ENCODE assay signal across 18 cellular contexts in genomic region chr10:100985336-100985735, GRCh38. TPM values are rescaled to one million over a fixed set of nuclear protein-coding genes. Genes with fewer than 3 reads are reported as not detected.
DNase-seq lines count a peak whose midpoint lies in the region; ATAC-seq, FAIRE-seq and TF ChIP-seq lines count a peak whose summit lies in the region.
"Had no signal": no experiment of that assay in that cellular context is flagged by ENCODE, and none has a peak within 500 bp of the region (broad histone marks: within the 10 kb centered on the region; RNA-seq: fewer than 3 reads in every experiment).

No MANE protein-coding gene starts in this region.

- BruUV-seq in K562 (replicated peaks; lab: Mats Ljungman, UMichigan) = no TSS peak

- H3K4me1 Mint-ChIP-seq in naive thymus-derived CD8-positive, alpha-beta T cell = peaks cover 13 to 48% (median 35%) of the 10 kb centered on the region in 4 donors

- peaks cover 47% of the 10 kb centered on the region; the same call in 2 of the 3 replicates for H3K36me3 ChIP-seq in K562 (ENCODE audit: control insufficient read depth, insufficient read depth, low read length)
- peaks cover 39% of the 10 kb centered on the region for H3K36me3 ChIP-seq in upper lobe of right lung
- peaks cover 12 to 68% (median 59%) of the 10 kb centered on the region in 4 donors for H3K36me3 ChIP-seq in stomach

- peaks cover 48% of the 10 kb centered on the region for H3K79me2 ChIP-seq in K562 (ENCODE audit: control insufficient read depth, insufficient read depth, low read length)

- TF ChIP-seq POLR2A in A549 (IDR thresholded peaks at IDR 0.05; ENCODE audit: low read length) = no peak
- TF ChIP-seq POLR2A in K562 (conservative IDR thresholded peaks at IDR 0.05) = no peak
- no peak for TF ChIP-seq POLR2A in stomach (IDR thresholded peaks at IDR 0.05)

- H3K4me2 ChIP-seq in A549 (peak overlapping the region; percentile 96; the same call in 1 of the 3 replicates), K562 (ENCODE audit: insufficient read depth, low read length) (no peak overlapping the region)
- H3K4me2 ChIP-seq: KMS-11 had no signal

- H3K4me3 ChIP-seq in A549 (no peak overlapping the region), K562 (no peak overlapping the region), upper lobe of right lung (no peak overlapping the region), stomach (no peak overlapping the region)
- H3K4me3 ChIP-seq: HAP-1 had no signal

- peaks cover 6% of the 10 kb centered on the region; the same call in 1 of the 2 replicates for H4K20me1 ChIP-seq in K562 (replicated peaks; ENCODE audit: control insufficient read depth, insufficient read depth, low read length)

- H3K9me3 Mint-ChIP-seq in naive thymus-derived CD8-positive, alpha-beta T cell = no peaks in the 10 kb centered on the region

- CTCF ChIA-PET in A549 (lab: Yijun Ruan, JAX) (interaction anchor here (1.0 to 25.8 kb wide), 8 partner anchors 9 to 65 kb away, joined by 3 to 608 read pairs (median 8); partner anchors contain the start of genes LZTS2 and SEMA4G), K562 (lab: Yijun Ruan, JAX; ENCODE audit: low intra/inter-chr PET ratio) (no interaction called here)

- H3K27me3 Mint-ChIP-seq in naive thymus-derived CD8-positive, alpha-beta T cell = no peaks in the 10 kb centered on the region

- no peak overlapping the region for H3K9ac ChIP-seq in K562 (ENCODE audit: insufficient read depth in 1 of 2, low read depth in 2 of 2, low read length in 2 of 2)
- H3K9ac ChIP-seq: KMS-11 had no signal

- 70% methylated on average over 5 of the region's 5 CpGs for WGBS in A549 (ENCODE audit: missing lambda C conversion rate)
- WGBS in K562 (ENCODE audit: insufficient coverage, low coverage, missing lambda C conversion rate) = 74% methylated on average over 5 of the region's 5 CpGs
- 57 to 71% (median 62%) methylated on average over 5 of the region's 5 CpGs for WGBS in stomach, 5 donors

- in situ Hi-C loops in K562 (cut with MboI) = loop anchor here (25.0 kb wide), 1 partner anchor 1052 kb away; no protein-coding TSS in a partner anchor

- H3K9me1 ChIP-seq in K562 (ENCODE audit: control insufficient read depth, insufficient read depth, low read length) = no peaks in the 10 kb centered on the region

- peak overlapping the region in 1 of 10 donors; percentile 37 for H3K27ac Mint-ChIP-seq in naive thymus-derived CD8-positive, alpha-beta T cell

- TF ChIP-seq CTCF in A549 (IDR thresholded peaks at IDR 0.05) = no peak
- TF ChIP-seq CTCF in K562 (IDR thresholded peaks at IDR 0.05 in 2 of 3, conservative IDR thresholded peaks at IDR 0.05 in 1 of 3; ENCODE audit: insufficient read depth in 2 of 3, low read depth in 1 of 3, low read length in 3 of 3) = no peak
- no peak for TF ChIP-seq CTCF in upper lobe of right lung (IDR thresholded peaks at IDR 0.05)
- no peak for TF ChIP-seq CTCF in stomach (IDR thresholded peaks at IDR 0.05)

- FAIRE-seq in A549 (lab: Jason Lieb, UNC) (no peak), GM18507 (lab: Jason Lieb, UNC) (peak; percentile 31), K562 (lab: Jason Lieb, UNC) (no peak)
- FAIRE-seq: endothelial cell of umbilical vein, frontal cortex, urothelium cell line had no signal

- peaks cover under 1 to 44% (median 15%) of the 10 kb centered on the region in 3 donors for H3K36me3 Mint-ChIP-seq in naive thymus-derived CD8-positive, alpha-beta T cell

- H3K27me3 ChIP-seq in K562 (ENCODE audit: control insufficient read depth in 2 of 2, insufficient read depth in 2 of 2, low read length in 2 of 2) (no peaks in the 10 kb centered on the region), upper lobe of right lung (no peaks in the 10 kb centered on the region), stomach (no peaks in the 10 kb centered on the region)

- intact Hi-C loops in K562 (cut with micrococcal nuclease) = no loop called here
- intact Hi-C loops in upper lobe of right lung (cut with DNase I) = no loop called here
- intact Hi-C loops in stomach (cut with DNase I; ENCODE audit: low total_unique reads) = no loop called here

- H2AFZ ChIP-seq in K562 (ENCODE audit: low read depth, low read length) = no peak overlapping the region

- POLR2A ChIA-PET in A549 (lab: Yijun Ruan, JAX) (no interaction called here), K562 (lab: Yijun Ruan, JAX) (interaction anchor here (0.8 to 1.3 kb wide), 4 partner anchors 10 to 19 kb away, joined by 3 to 4 read pairs (median 4); no protein-coding TSS in a partner anchor)
- POLR2A ChIA-PET in naive thymus-derived CD8-positive, alpha-beta T cell (lab: Charles Lee) = interaction anchor here (6.7 kb wide), 1 partner anchor 12 kb away, joined by 82 read pairs; the partner anchor contains the start of gene LZTS2

- no peak for ATAC-seq in A549
- peak; percentile 10; the same call in 1 of the 3 replicates for ATAC-seq in K562
- ATAC-seq in naive thymus-derived CD8-positive, alpha-beta T cell = no peak
- ATAC-seq in upper lobe of right lung = no peak
- no peak for ATAC-seq in GM21381 (IDR thresholded peaks at IDR 0.05; ENCODE audit: unreplicated experiment)

- no peak overlapping the region for H3K27ac ChIP-seq in A549
- no peak overlapping the region for H3K27ac ChIP-seq in K562 (ENCODE audit: extremely low read depth, low read depth, low read length)
- no peak overlapping the region for H3K27ac ChIP-seq in upper lobe of right lung
- no peak overlapping the region for H3K27ac ChIP-seq in stomach
- H3K27ac ChIP-seq: KMS-11 had no signal

- peak overlapping the region; percentile 2 to 100 (median 96) for H3K4me3 Mint-ChIP-seq in naive thymus-derived CD8-positive, alpha-beta T cell

- DNase-seq in A549 (ENCODE audit: low read depth in 1 of 2, low spot score in 1 of 2) (no peak), GM18507 (ENCODE audit: extremely low spot score, insufficient read length, low read depth) (no peak), K562 (ENCODE audit: extremely low read depth in 1 of 4, low spot score in 3 of 4) (peak in 2 of 4 experiments; percentile 21 to 27), NCI-H2081 treated with DMSO at 0.1 percent for 48 hours (lab: John Stamatoyannopoulos, UW) (no peak), upper lobe of right lung (no peak), stomach (no peak)
- no peak for DNase-seq in naive thymus-derived CD8-positive, alpha-beta T cell
- DNase-seq: activated CD8-positive, alpha-beta memory T cell treated with anti-CD3 and anti-CD28 coated beads for 24 hours; central memory CD4-positive, alpha-beta T cell; DMS79; NCI-H1417 treated with DMSO at 0.1 percent for 48 hours; stimulated activated CD4-positive, alpha-beta T cell treated with anti-CD3 and anti-CD28 coated beads, Interleukin-4, amount 100 ng/mL, for 4 hours had no signal

- H3K4me1 ChIP-seq in A549 (peaks cover 31% of the 10 kb centered on the region), K562 (replicated peaks in 1 of 2; ENCODE audit: control insufficient read depth in 2 of 2, insufficient read depth in 2 of 2, low read length in 2 of 2) (peaks cover 16 to 21% of the 10 kb centered on the region in 2 experiments; a peak in 4 of 5 replicates), upper lobe of right lung (peaks cover 21% of the 10 kb centered on the region), stomach (peaks cover 21 to 51% (median 44%) of the 10 kb centered on the region in 4 donors)

- H3K9me3 ChIP-seq in A549 = no peaks in the 10 kb centered on the region
- no peaks in the 10 kb centered on the region for H3K9me3 ChIP-seq in K562 (replicated peaks; ENCODE audit: control insufficient read depth, insufficient read depth, low read depth, low read length)
- H3K9me3 ChIP-seq in upper lobe of right lung = no peaks in the 10 kb centered on the region
- H3K9me3 ChIP-seq in stomach = no peaks in the 10 kb centered on the region

- TF ChIP-seq EP300 in A549 (IDR thresholded peaks at IDR 0.05) = no peak
- no peak for TF ChIP-seq EP300 in K562 (IDR thresholded peaks at IDR 0.05; ENCODE audit: low read length)
- TF ChIP-seq EP300 in stomach (IDR thresholded peaks at IDR 0.05) = no peak

- TF ChIP-seq RAD21 in A549 (conservative IDR thresholded peaks at IDR 0.05 in 1 of 2, IDR thresholded peaks at IDR 0.05 in 1 of 2) (no peak), K562 (CRISPR knock-in tag; conservative IDR thresholded peaks at IDR 0.05 in 1 of 2, IDR thresholded peaks at IDR 0.05 in 1 of 2) (no peak)

RNA-seq across cellular contexts. Expression of gene MRPL43, which starts 2.0 kb away (rescaled TPM):
- polyA plus RNA-seq in A549 (2011; rRNA removed) (76.3 and 77.4 TPM in 2 replicates), A549 (2017; fragmentation: RNase III; extraction: RNeasy Plus Mini Kit Qiagen cat#74134 plus additional on column Dnase treatment) (82.2 to 86.7 TPM (median 83.4 TPM) in 3 replicates), K562 (2011; rRNA removed) (37.2 and 47.6 TPM in 2 replicates), K562 (2014; fragmentation: Illumina TruSeq; extraction: Trizol) (29.1 and 50.5 TPM in 2 replicates), K562 (2014; fragmentation: Nextera tagmentation; extraction: Ambion mirVana) (10 to 100 TPM; 15.1 to 25.6 TPM), K562 (2014; rRNA removed) (63.7 and 77.5 TPM in 2 replicates), stomach (100 to 1,000 TPM in 1 of 3 donors, 10 to 100 TPM in 2; 91.2 to 131 (median 98.6) TPM)
- 193 and 212 TPM in 2 replicates for polyA plus RNA-seq in A549 (2012; cell fraction: cytosol; rRNA removed)
- polyA plus RNA-seq in A549 (2012; cell fraction: nucleus; rRNA removed) = 145 and 218 TPM in 2 replicates
- 17.5 and 27.5 TPM in 2 replicates for polyA minus RNA-seq in A549 (2011; rRNA and poly(A)+ RNA removed)
- total RNA-seq in K562 (2011; cell fraction: chromatin; rRNA removed; ENCODE audit: low replicate concordance) = 12.8 and 41.1 TPM in 2 replicates
- 39.1 and 47.4 TPM in 2 replicates for total RNA-seq in K562 (2011; cell fraction: nucleolus; rRNA removed)
- 21.9 and 30.8 TPM in 2 replicates for total RNA-seq in K562 (2011; cell fraction: nucleoplasm; rRNA removed)
- total RNA-seq in K562 (2014; rRNA removed) (55.9 and 63.2 TPM in 2 replicates), K562 (2014; rRNA removed; fragmentation: Illumina TruSeq; extraction: Trizol) (20.5 and 21.3 TPM in 2 replicates), K562 (2015; rRNA removed; fragmentation: Illumina TruSeq; extraction: Trizol) (40.0 and 42.5 TPM in 2 replicates), K562 (2021) (47.0 and 48.5 TPM in 2 replicates), upper lobe of right lung (60.5 TPM), stomach (100 to 1,000 TPM in 1 of 5 donors, 10 to 100 TPM in 4; 29.9 to 243 (median 93.3) TPM)
- polyA plus RNA-seq in K562 (2011; cell fraction: cytosol; rRNA removed) = 62.0 and 116 TPM in 2 replicates
- polyA plus RNA-seq in K562 (2011; cell fraction: nucleus; rRNA removed) = 74.2 and 104 TPM in 2 replicates
- polyA plus RNA-seq in K562 (2012) = 58.5 and 65.3 TPM in 2 replicates
- polyA minus RNA-seq in K562 (2011; rRNA and poly(A)+ RNA removed) = 7.5 and 9.8 TPM in 2 replicates
- polyA minus RNA-seq in K562 (2011; cell fraction: cytosol; rRNA and poly(A)+ RNA removed) = 15.6 and 15.7 TPM in 2 replicates
- 26.4 and 27.4 TPM in 2 replicates for polyA minus RNA-seq in K562 (2011; cell fraction: nucleus; rRNA and poly(A)+ RNA removed)
- total RNA-seq in naive thymus-derived CD8-positive, alpha-beta T cell = 10 to 100 TPM; 64.9 to 66.6 TPM
- 100 to 1,000 TPM; 117 to 136 (median 123) TPM for polyA plus RNA-seq in naive thymus-derived CD8-positive, alpha-beta T cell

RNA-seq across cellular contexts. Expression of gene TWNK, which starts 2.0 kb away (rescaled TPM):
- polyA plus RNA-seq in A549 (2011; rRNA removed) = 21.1 and 26.7 TPM in 2 replicates
- polyA plus RNA-seq in A549 (2012; cell fraction: cytosol; rRNA removed) = 19.5 and 21.8 TPM in 2 replicates
- polyA plus RNA-seq in A549 (2012; cell fraction: nucleus; rRNA removed) = 16.0 and 20.8 TPM in 2 replicates
- polyA plus RNA-seq in A549 (2017; fragmentation: RNase III; extraction: RNeasy Plus Mini Kit Qiagen cat#74134 plus additional on column Dnase treatment) = 34.7 to 36.0 TPM (median 35.9 TPM) in 3 replicates
- 21.0 and 21.4 TPM in 2 replicates for polyA minus RNA-seq in A549 (2011; rRNA and poly(A)+ RNA removed)
- 20.7 and 34.6 TPM in 2 replicates for total RNA-seq in K562 (2011; cell fraction: chromatin; rRNA removed; ENCODE audit: low replicate concordance)
- total RNA-seq in K562 (2011; cell fraction: nucleolus; rRNA removed) = 16.7 and 19.2 TPM in 2 replicates
- 17.9 and 20.4 TPM in 2 replicates for total RNA-seq in K562 (2011; cell fraction: nucleoplasm; rRNA removed)
- total RNA-seq in K562 (2014; rRNA removed) = 17.9 and 20.6 TPM in 2 replicates
- 16.6 and 18.0 TPM in 2 replicates for total RNA-seq in K562 (2014; rRNA removed; fragmentation: Illumina TruSeq; extraction: Trizol)
- total RNA-seq in K562 (2015; rRNA removed; fragmentation: Illumina TruSeq; extraction: Trizol) = 13.6 and 14.3 TPM in 2 replicates
- 19.2 and 24.5 TPM in 2 replicates for total RNA-seq in K562 (2021)
- polyA plus RNA-seq in K562 (2011; rRNA removed) = 16.1 and 17.4 TPM in 2 replicates
- polyA plus RNA-seq in K562 (2011; cell fraction: cytosol; rRNA removed) = 13.8 and 17.6 TPM in 2 replicates
- polyA plus RNA-seq in K562 (2011; cell fraction: nucleus; rRNA removed) = 13.3 and 19.8 TPM in 2 replicates
- polyA plus RNA-seq in K562 (2012) = 10.5 and 24.8 TPM in 2 replicates
- polyA plus RNA-seq in K562 (2014; fragmentation: Illumina TruSeq; extraction: Trizol) = 34.7 and 35.5 TPM in 2 replicates
- polyA plus RNA-seq in K562 (2014; fragmentation: Nextera tagmentation; extraction: Ambion mirVana) = 10 to 100 TPM; 11.6 to 14.8 TPM
- polyA plus RNA-seq in K562 (2014; rRNA removed) = 16.6 and 18.9 TPM in 2 replicates
- polyA minus RNA-seq in K562 (2011; rRNA and poly(A)+ RNA removed) = 15.7 and 22.2 TPM in 2 replicates
- polyA minus RNA-seq in K562 (2011; cell fraction: cytosol; rRNA and poly(A)+ RNA removed) = 8.4 and 13.6 TPM in 2 replicates
- polyA minus RNA-seq in K562 (2011; cell fraction: nucleus; rRNA and poly(A)+ RNA removed) = 7.5 and 8.2 TPM in 2 replicates
- 10 to 100 TPM; 17.0 to 18.2 TPM for total RNA-seq in naive thymus-derived CD8-positive, alpha-beta T cell
- 10 to 100 TPM in 1 of 3 donors, 1 to 10 TPM in 2; 5.3 to 18.2 (median 9.7) TPM for polyA plus RNA-seq in naive thymus-derived CD8-positive, alpha-beta T cell
- total RNA-seq in upper lobe of right lung = 6.5 TPM
- 10 to 100 TPM in 2 of 5 donors, 1 to 10 TPM in 2, not detected in 1; 4.2 to 30.8 (median 18.0) TPM for total RNA-seq in stomach
- polyA plus RNA-seq in stomach = 1 to 10 TPM; 2.3 to 4.8 (median 4.7) TPM

RNA-seq across cellular contexts. Expression of gene LZTS2, which starts 14.3 kb away (rescaled TPM):
- 13.8 and 15.7 TPM in 2 replicates for polyA plus RNA-seq in A549 (2011; rRNA removed)
- 24.1 and 41.0 TPM in 2 replicates for polyA plus RNA-seq in A549 (2012; cell fraction: cytosol; rRNA removed)
- polyA plus RNA-seq in A549 (2012; cell fraction: nucleus; rRNA removed) = 98.0 and 113 TPM in 2 replicates
- polyA plus RNA-seq in A549 (2017; fragmentation: RNase III; extraction: RNeasy Plus Mini Kit Qiagen cat#74134 plus additional on column Dnase treatment) = 23.8 to 35.5 TPM (median 34.0 TPM) in 3 replicates
- 17.2 and 17.9 TPM in 2 replicates for polyA minus RNA-seq in A549 (2011; rRNA and poly(A)+ RNA removed)
- total RNA-seq in K562 (2011; cell fraction: chromatin; rRNA removed; ENCODE audit: low replicate concordance) = 28.9 and 51.1 TPM in 2 replicates
- 36.8 and 39.7 TPM in 2 replicates for total RNA-seq in K562 (2011; cell fraction: nucleolus; rRNA removed)
- 26.9 and 34.2 TPM in 2 replicates for total RNA-seq in K562 (2011; cell fraction: nucleoplasm; rRNA removed)
- total RNA-seq in K562 (2014; rRNA removed) = 27.2 and 31.7 TPM in 2 replicates
- 5.4 and 6.4 TPM in 2 replicates for total RNA-seq in K562 (2014; rRNA removed; fragmentation: Illumina TruSeq; extraction: Trizol)
- 18.5 and 19.8 TPM in 2 replicates for total RNA-seq in K562 (2015; rRNA removed; fragmentation: Illumina TruSeq; extraction: Trizol)
- total RNA-seq in K562 (2021) = 38.6 and 42.1 TPM in 2 replicates
- 14.7 and 29.0 TPM in 2 replicates for polyA plus RNA-seq in K562 (2011; rRNA removed)
- 28.1 and 68.0 TPM in 2 replicates for polyA plus RNA-seq in K562 (2011; cell fraction: cytosol; rRNA removed)
- 65.4 and 125 TPM in 2 replicates for polyA plus RNA-seq in K562 (2011; cell fraction: nucleus; rRNA removed)
- polyA plus RNA-seq in K562 (2012) = 34.1 and 35.5 TPM in 2 replicates
- polyA plus RNA-seq in K562 (2014; fragmentation: Illumina TruSeq; extraction: Trizol) = 11.8 and 30.3 TPM in 2 replicates
- under 1 TPM; 0.23 to 0.59 TPM for polyA plus RNA-seq in K562 (2014; fragmentation: Nextera tagmentation; extraction: Ambion mirVana)
- polyA plus RNA-seq in K562 (2014; rRNA removed) = 42.5 and 43.7 TPM in 2 replicates
- polyA minus RNA-seq in K562 (2011; rRNA and poly(A)+ RNA removed) = 8.0 and 8.6 TPM in 2 replicates
- polyA minus RNA-seq in K562 (2011; cell fraction: cytosol; rRNA and poly(A)+ RNA removed) = 19.6 and 24.0 TPM in 2 replicates
- 19.8 and 24.9 TPM in 2 replicates for polyA minus RNA-seq in K562 (2011; cell fraction: nucleus; rRNA and poly(A)+ RNA removed)
- 10 to 100 TPM; 33.5 to 34.3 TPM for total RNA-seq in naive thymus-derived CD8-positive, alpha-beta T cell
- polyA plus RNA-seq in naive thymus-derived CD8-positive, alpha-beta T cell = 10 to 100 TPM; 10.8 to 19.5 (median 13.1) TPM
- 50.0 TPM for total RNA-seq in upper lobe of right lung
- 10 to 100 TPM; 41.2 to 70.7 (median 52.5) TPM for total RNA-seq in stomach
- polyA plus RNA-seq in stomach = 10 to 100 TPM; 34.7 to 58.2 (median 39.1) TPM

RNA-seq across cellular contexts. Expression of gene SEMA4G, which starts 16.0 kb away (rescaled TPM):
- polyA plus RNA-seq in A549 (2011; rRNA removed) (17.4 and 31.1 TPM in 2 replicates), A549 (2017; fragmentation: RNase III; extraction: RNeasy Plus Mini Kit Qiagen cat#74134 plus additional on column Dnase treatment) (10.2 to 13.5 TPM (median 13.3 TPM) in 3 replicates), K562 (2011; rRNA removed) (5.7 and 11.0 TPM in 2 replicates), K562 (2014; fragmentation: Illumina TruSeq; extraction: Trizol) (6.6 and 7.8 TPM in 2 replicates), K562 (2014; fragmentation: Nextera tagmentation; extraction: Ambion mirVana) (1 to 10 TPM; 1.2 to 1.8 TPM), K562 (2014; rRNA removed) (3.9 and 4.2 TPM in 2 replicates), stomach (1 to 10 TPM; 5.1 to 6.2 (median 6.1) TPM)
- polyA plus RNA-seq in A549 (2012; cell fraction: cytosol; rRNA removed) = 10.7 and 14.0 TPM in 2 replicates
- polyA plus RNA-seq in A549 (2012; cell fraction: nucleus; rRNA removed) = 22.3 and 28.5 TPM in 2 replicates
- 27.1 and 33.0 TPM in 2 replicates for polyA minus RNA-seq in A549 (2011; rRNA and poly(A)+ RNA removed)
- 25.4 and 47.7 TPM in 2 replicates for total RNA-seq in K562 (2011; cell fraction: chromatin; rRNA removed; ENCODE audit: low replicate concordance)
- 20.2 and 21.7 TPM in 2 replicates for total RNA-seq in K562 (2011; cell fraction: nucleolus; rRNA removed)
- 27.2 and 39.2 TPM in 2 replicates for total RNA-seq in K562 (2011; cell fraction: nucleoplasm; rRNA removed)
- total RNA-seq in K562 (2014; rRNA removed) (1.7 and 1.9 TPM in 2 replicates), K562 (2014; rRNA removed; fragmentation: Illumina TruSeq; extraction: Trizol) (1.3 and 1.5 TPM in 2 replicates), K562 (2015; rRNA removed; fragmentation: Illumina TruSeq; extraction: Trizol) (0.40 and 0.83 TPM in 2 replicates), K562 (2021) (4.1 and 4.2 TPM in 2 replicates), upper lobe of right lung (6.7 TPM), stomach (10 to 100 TPM in 3 of 5 donors, 1 to 10 TPM in 2; 7.6 to 96.3 (median 25.5) TPM)
- 9.6 and 12.7 TPM in 2 replicates for polyA plus RNA-seq in K562 (2011; cell fraction: cytosol; rRNA removed)
- polyA plus RNA-seq in K562 (2011; cell fraction: nucleus; rRNA removed) = 27.9 and 42.5 TPM in 2 replicates
- polyA plus RNA-seq in K562 (2012) = 3.1 and 3.8 TPM in 2 replicates
- polyA minus RNA-seq in K562 (2011; rRNA and poly(A)+ RNA removed) = 5.3 and 6.2 TPM in 2 replicates
- polyA minus RNA-seq in K562 (2011; cell fraction: cytosol; rRNA and poly(A)+ RNA removed) = 4.7 and 4.8 TPM in 2 replicates
- polyA minus RNA-seq in K562 (2011; cell fraction: nucleus; rRNA and poly(A)+ RNA removed) = 5.0 and 5.2 TPM in 2 replicates
- total RNA-seq in naive thymus-derived CD8-positive, alpha-beta T cell = 1 to 10 TPM; 1.6 to 2.0 TPM
- under 1 TPM in 1 of 3 donors, not detected in 2; 0.14 TPM for polyA plus RNA-seq in naive thymus-derived CD8-positive, alpha-beta T cell

RNA-seq across cellular contexts. Expression of gene PDZD7, which starts 45.6 kb away (rescaled TPM):
- polyA plus RNA-seq in A549 (2011; rRNA removed) = 0.20 and 0.21 TPM in 2 replicates
- 0.94 and 1.1 TPM in 2 replicates for polyA plus RNA-seq in A549 (2012; cell fraction: cytosol; rRNA removed)
- polyA plus RNA-seq in A549 (2012; cell fraction: nucleus; rRNA removed) = 2.1 and 2.3 TPM in 2 replicates
- 0.56 to 0.79 TPM (median 0.63 TPM) in 3 replicates for polyA plus RNA-seq in A549 (2017; fragmentation: RNase III; extraction: RNeasy Plus Mini Kit Qiagen cat#74134 plus additional on column Dnase treatment)
- 0.25 and 0.44 TPM in 2 replicates for polyA minus RNA-seq in A549 (2011; rRNA and poly(A)+ RNA removed)
- total RNA-seq in K562 (2011; cell fraction: chromatin; rRNA removed; ENCODE audit: low replicate concordance) = 0.69 TPM in 1 of 2 replicates, not detected in the other
- 0.79 and 0.83 TPM in 2 replicates for total RNA-seq in K562 (2011; cell fraction: nucleolus; rRNA removed)
- 0.44 and 0.46 TPM in 2 replicates for total RNA-seq in K562 (2011; cell fraction: nucleoplasm; rRNA removed)
- total RNA-seq in K562 (2014; rRNA removed) = 0.16 and 0.23 TPM in 2 replicates
- total RNA-seq in K562 (2014; rRNA removed; fragmentation: Illumina TruSeq; extraction: Trizol) = 0.04 TPM in 1 of 2 replicates, not detected in the other
- 0.04 and 0.07 TPM in 2 replicates for total RNA-seq in K562 (2015; rRNA removed; fragmentation: Illumina TruSeq; extraction: Trizol)
- 0.09 and 0.29 TPM in 2 replicates for total RNA-seq in K562 (2021)
- 0.24 and 0.28 TPM in 2 replicates for polyA plus RNA-seq in K562 (2011; rRNA removed)
- polyA plus RNA-seq in K562 (2011; cell fraction: cytosol; rRNA removed) = 0.15 and 0.57 TPM in 2 replicates
- 0.62 and 0.97 TPM in 2 replicates for polyA plus RNA-seq in K562 (2011; cell fraction: nucleus; rRNA removed)
- polyA plus RNA-seq in K562 (2012) = 0.09 and 0.54 TPM in 2 replicates
- polyA plus RNA-seq in K562 (2014; fragmentation: Illumina TruSeq; extraction: Trizol) = 0.04 TPM in 1 of 2 replicates, not detected in the other
- not detected for polyA plus RNA-seq in K562 (2014; fragmentation: Nextera tagmentation; extraction: Ambion mirVana)
- 0.04 and 0.07 TPM in 2 replicates for polyA plus RNA-seq in K562 (2014; rRNA removed)
- 0.14 TPM in 1 of 2 replicates, not detected in the other for polyA minus RNA-seq in K562 (2011; rRNA and poly(A)+ RNA removed)
- 0.38 TPM in 1 of 2 replicates, not detected in the other for polyA minus RNA-seq in K562 (2011; cell fraction: cytosol; rRNA and poly(A)+ RNA removed)
- polyA minus RNA-seq in K562 (2011; cell fraction: nucleus; rRNA and poly(A)+ RNA removed) = 0.44 and 0.67 TPM in 2 replicates
- total RNA-seq in naive thymus-derived CD8-positive, alpha-beta T cell = 1 to 10 TPM; 1.3 to 1.4 TPM
- 1 to 10 TPM in 1 of 3 donors, under 1 TPM in 2; 0.39 to 1.1 (median 0.89) TPM for polyA plus RNA-seq in naive thymus-derived CD8-positive, alpha-beta T cell
- total RNA-seq in upper lobe of right lung = 1.6 TPM
- total RNA-seq in stomach = 1 to 10 TPM in 1 of 5 donors, not detected in 4; 2.4 TPM
- under 1 TPM; 0.20 to 0.76 (median 0.75) TPM for polyA plus RNA-seq in stomach
